In the genomic region with DNA sequence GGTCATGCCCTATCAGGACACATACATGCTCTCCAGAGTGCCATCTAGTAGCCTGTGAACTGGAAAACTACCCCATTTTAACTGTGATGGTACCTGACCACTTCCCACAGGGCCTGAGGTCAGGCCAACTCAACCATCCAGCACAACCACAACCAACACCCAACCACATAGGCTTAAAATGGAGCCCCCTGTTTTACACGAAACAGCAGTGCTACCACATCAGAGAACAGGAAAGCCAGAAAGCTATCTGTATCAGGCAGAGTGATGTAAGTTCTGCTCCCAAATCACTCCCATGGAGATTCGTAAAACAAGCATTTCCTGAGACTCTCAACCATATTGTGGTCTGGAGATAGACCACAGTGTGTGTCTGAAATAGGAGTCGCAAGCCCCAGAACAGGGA, we compare ENCODE assay signal across 15 cellular contexts.
DNase-seq lines count a peak whose midpoint lies in the region; ATAC-seq and TF ChIP-seq lines count a peak whose summit lies in the region.
"Had no signal": no experiment of that assay in that cellular context is flagged by ENCODE, and none has a peak within 500 bp of the region (broad histone marks: within the 10 kb centered on the region; RNA-seq: fewer than 3 reads in every experiment).

No MANE protein-coding gene starts in this region.

- ATAC-seq in DND-41 (ENCODE audit: insufficient read depth, low read depth) (peak; percentile 72), T-helper 17 cell (no peak)
- ATAC-seq: HepG2 had no signal

- no peaks in the 10 kb centered on the region for H3K36me3 Mint-ChIP-seq in T-helper 17 cell (ENCODE audit: low read depth)
- H3K36me3 Mint-ChIP-seq: IgD-negative memory B cell had no signal

- no peak overlapping the region for H3K27ac Mint-ChIP-seq in T-helper 17 cell
- H3K27ac Mint-ChIP-seq: B cell; CD4-positive, alpha-beta T cell; IgD-negative memory B cell had no signal

- no peak overlapping the region for H2AFZ ChIP-seq in DND-41 (ENCODE audit: low read depth, low read length)
- H2AFZ ChIP-seq: GM23248 had no signal

- H3K4me3 Mint-ChIP-seq in T-helper 17 cell = no peak overlapping the region
- H3K4me3 Mint-ChIP-seq: B cell; CD4-positive, alpha-beta T cell; IgD-negative memory B cell had no signal

- TF ChIP-seq EP300 in transverse colon (IDR thresholded peaks at IDR 0.05; ENCODE audit: low read depth) = no peak

- 71 to 100% methylated on average over 1 to 3 of the region's 3 CpGs for WGBS in transverse colon (ENCODE audit: low coverage in 1 of 2), 2 donors

- H3K4me2 ChIP-seq in DND-41 (ENCODE audit: insufficient read depth, low read length) = no peak overlapping the region

- no peaks in the 10 kb centered on the region for H3K4me1 Mint-ChIP-seq in T-helper 17 cell
- H3K4me1 Mint-ChIP-seq: B cell, IgD-negative memory B cell had no signal

- H3K27me3 ChIP-seq in DND-41 (ENCODE audit: insufficient read depth, low read length, poor library complexity) (no peaks in the 10 kb centered on the region), transverse colon (no peaks in the 10 kb centered on the region)

- TF ChIP-seq CTCF in DND-41 (IDR thresholded peaks at IDR 0.05; ENCODE audit: borderline replicate concordance, extremely low read depth, low read length, poor library complexity, severe bottlenecking) (no peak), transverse colon (IDR thresholded peaks at IDR 0.05) (no peak)

- in situ Hi-C loops in transverse colon (cut with MboI; ENCODE audit: low pct_ligation_motif_present in 1 of 4, low pct_unique_long_range_greater_than_20kb in 1 of 4, low sequenced_read_pairs in 3 of 4) = no loop called here

- no peak overlapping the region for H3K9ac ChIP-seq in DND-41 (ENCODE audit: low read depth, low read length)
- H3K9ac ChIP-seq: GM23248 had no signal

- H3K36me3 ChIP-seq in DND-41 (ENCODE audit: insufficient read depth, low read length) (no peaks in the 10 kb centered on the region), transverse colon (no peaks in the 10 kb centered on the region)
- H3K36me3 ChIP-seq: HAP-1 had no signal

- H3K4me3 ChIP-seq in DND-41 (ENCODE audit: low read depth in 1 of 2, low read length in 2 of 2) = no peak overlapping the region
- no peak overlapping the region for H3K4me3 ChIP-seq in transverse colon
- H3K4me3 ChIP-seq: GM23248, HAP-1 had no signal

- H3K27ac ChIP-seq in DND-41 (ENCODE audit: low read length) (no peak overlapping the region), transverse colon (no peak overlapping the region)
- H3K27ac ChIP-seq: C4-2B, GM23248 had no signal

- no peaks in the 10 kb centered on the region for H3K79me2 ChIP-seq in DND-41 (ENCODE audit: insufficient read depth, low read length)

- DNase-seq in DND-41 (peak; percentile 16), NCI-H226 (peak; percentile 12), kidney tubule cell (ENCODE audit: low spot score) (peak; percentile 1), T-helper 17 cell (no peak), NCI-H774 (lab: John Stamatoyannopoulos, UW) (no peak), transverse colon (no peak)
- DNase-seq: Caco-2; CD4-positive, alpha-beta T cell; GDM1; GM23248 had no signal

- H4K20me1 ChIP-seq in DND-41 (ENCODE audit: insufficient read depth, low read length) = no peaks in the 10 kb centered on the region

- intact Hi-C loops in transverse colon (cut with DNase I; ENCODE audit: low total_unique reads) = no loop called here

- no peak for TF ChIP-seq POLR2A in transverse colon (IDR thresholded peaks at IDR 0.05)

- H3K4me1 ChIP-seq in DND-41 (ENCODE audit: insufficient read depth, low read length) (peaks cover 10% of the 10 kb centered on the region), transverse colon (no peaks in the 10 kb centered on the region)
- H3K4me1 ChIP-seq: Caco-2, HAP-1 had no signal

- H3K9me3 ChIP-seq in DND-41 (ENCODE audit: insufficient read depth, low read length, severe bottlenecking) (no peaks in the 10 kb centered on the region), T-helper 17 cell (ENCODE audit: control insufficient read depth, low read length, poor library complexity, severe bottlenecking) (peaks cover 3% of the 10 kb centered on the region), transverse colon (no peaks in the 10 kb centered on the region)
- H3K9me3 ChIP-seq: Caco-2, HAP-1 had no signal

- no peaks in the 10 kb centered on the region for H3K27me3 Mint-ChIP-seq in T-helper 17 cell
- H3K27me3 Mint-ChIP-seq: B cell; CD4-positive, alpha-beta T cell; IgD-negative memory B cell had no signal

Comparison
In these comparisons a context has a peak if more than half of its experiments do, and no peak if none do; other contexts are left out.
1. DNase-seq: peak in DND-41 (single experiment), NCI-H226 (single experiment) and kidney tubule cell (single experiment); none in T-helper 17 cell (0 of 3), NCI-H774 (single experiment) and transverse colon (single experiment).